ENCODE assay signal across 12 cellular contexts in the genomic region with DNA sequence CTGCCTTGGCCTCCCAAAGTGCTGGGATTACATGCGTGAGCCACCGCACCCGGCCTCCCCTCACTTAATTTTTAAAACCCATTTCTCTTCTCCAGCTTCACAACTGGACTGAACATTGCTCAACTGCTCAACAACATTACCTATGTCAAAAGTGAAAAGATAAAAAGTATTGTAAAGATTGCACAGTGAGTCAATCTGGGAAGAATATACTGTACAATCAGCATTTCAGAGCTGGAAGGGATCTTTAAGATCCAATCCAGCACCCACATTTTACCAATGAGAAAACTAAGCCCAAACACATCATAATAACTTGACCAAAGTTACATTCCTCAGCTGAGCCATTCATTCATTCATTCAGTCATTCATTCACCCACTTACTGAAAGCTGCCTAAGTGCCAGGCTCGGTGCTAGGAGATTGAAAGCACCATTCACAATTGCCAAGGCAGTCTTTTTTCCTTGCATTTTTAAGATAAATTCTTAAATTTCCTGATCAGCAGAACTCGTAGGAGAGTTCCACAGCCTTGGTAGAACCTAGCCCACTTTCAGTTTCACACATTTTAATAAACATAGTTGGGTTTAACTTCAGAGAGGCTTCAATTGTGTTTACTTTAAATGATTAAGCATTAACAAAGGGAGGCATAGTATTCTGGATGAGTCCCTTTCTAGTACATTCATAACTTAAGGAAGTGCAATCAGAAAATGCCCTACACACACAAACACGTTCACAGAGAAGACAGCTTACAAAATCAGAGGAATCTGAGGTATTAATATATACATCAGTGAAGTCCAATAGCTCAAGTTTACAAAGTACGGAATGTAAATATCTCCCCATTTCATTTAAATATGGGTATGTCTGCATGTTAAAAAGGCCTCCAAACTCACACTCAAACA. TPM values are rescaled to one million over a fixed set of nuclear protein-coding genes. Genes with fewer than 3 reads are reported as not detected.
DNase-seq lines count a peak whose midpoint lies in the region; ATAC-seq, FAIRE-seq and TF ChIP-seq lines count a peak whose summit lies in the region.
"Had no signal": no experiment of that assay in that cellular context is flagged by ENCODE, and none has a peak within 500 bp of the region (broad histone marks: within the 10 kb centered on the region; RNA-seq: fewer than 3 reads in every experiment).

No MANE protein-coding gene starts in this region.

- no peak for TF ChIP-seq EP300 in SK-N-SH (IDR thresholded peaks at IDR 0.05; ENCODE audit: borderline replicate concordance in 1 of 2, low read depth in 1 of 2, low read length in 1 of 2)

- H3K36me3 ChIP-seq in SK-N-SH (replicated peaks in 1 of 2; ENCODE audit: control insufficient read depth in 1 of 2, insufficient read depth in 2 of 2, low read length in 1 of 2) (peaks cover 12 to 15% of the 10 kb centered on the region in 2 experiments), SK-N-MC (ENCODE audit: insufficient read depth, low read length) (peaks cover 7% of the 10 kb centered on the region; the same call in 1 of the 2 replicates), endothelial cell of umbilical vein (ENCODE audit: control insufficient read depth in 2 of 2, extremely low read depth in 1 of 2, insufficient read depth in 2 of 2, low read length in 2 of 2) (no peaks in the 10 kb centered on the region), skeletal muscle satellite cell (ENCODE audit: insufficient read depth, low read length) (peaks cover 11% of the 10 kb centered on the region)

- dilution Hi-C loops in endothelial cell of umbilical vein (cut with MboI; ENCODE audit: extremely low pct_ligation_motif_present, low sequenced_read_pairs), result no loop called here

- intact Hi-C loops in endothelial cell of umbilical vein (cut with micrococcal nuclease), result loop anchor here (10.0 kb wide), 2 partner anchors 887 to 947 kb away; no protein-coding TSS in a partner anchor

- DNase-seq in SK-N-SH (no peak), SK-N-MC (ENCODE audit: low read depth, low spot score) (no peak), endothelial cell of umbilical vein (ENCODE audit: low read depth, low spot score) (peak; percentile 22), SK-N-DZ (ENCODE audit: low spot score) (no peak), CD1c-positive myeloid dendritic cell (ENCODE audit: extremely low spot score) (no peak)
- DNase-seq: heart left ventricle; MG63; NK-92 treated with Interleukin-12 subunit alpha and Interleukin-12 subunit beta, amount 100 ng/mL, for 24 hours had no signal

- no peak for FAIRE-seq in endothelial cell of umbilical vein (lab: Jason Lieb, UNC)

- H3K9ac ChIP-seq in SK-N-SH (no peak overlapping the region), SK-N-MC (ENCODE audit: insufficient read length) (peak overlapping the region; percentile 14), endothelial cell of umbilical vein (replicated peaks; ENCODE audit: extremely low read depth, insufficient read depth, low read length) (peak overlapping the region; percentile 31), skeletal muscle satellite cell (ENCODE audit: low read depth, low read length) (no peak overlapping the region)

- H3K79me2 ChIP-seq in SK-N-SH (ENCODE audit: insufficient read depth) (peaks cover 59% of the 10 kb centered on the region), endothelial cell of umbilical vein (ENCODE audit: control insufficient read depth, insufficient read depth, low read length) (peaks cover 48% of the 10 kb centered on the region)

- H3F3A ChIP-seq in SK-N-SH (replicated peaks; ENCODE audit: insufficient read depth), result peaks cover 9% of the 10 kb centered on the region

- H3K4me3 ChIP-seq in SK-N-SH (ENCODE audit: low read depth in 2 of 2, low read length in 1 of 2), result no peak overlapping the region
- H3K4me3 ChIP-seq in SK-N-MC, result 0 out of 2 replicates have a peak overlapping the region, but pooled peaks have one; percentile 19
- peak overlapping the region in 1 of 3 experiments; percentile 35 for H3K4me3 ChIP-seq in endothelial cell of umbilical vein (replicated peaks in 1 of 3; ENCODE audit: insufficient read depth in 1 of 3, low read depth in 1 of 3, low read length in 3 of 3)
- H3K4me3 ChIP-seq in skeletal muscle satellite cell (ENCODE audit: low read length), result no peak overlapping the region
- H3K4me3 ChIP-seq: MG63 had no signal

- H2AFZ ChIP-seq in SK-N-SH (ENCODE audit: low read depth) (no peak overlapping the region), endothelial cell of umbilical vein (ENCODE audit: low read depth, low read length) (no peak overlapping the region)

- H3K4me1 ChIP-seq in SK-N-SH (ENCODE audit: control insufficient read depth in 1 of 2, insufficient read depth in 2 of 2, low read depth in 1 of 2, low read length in 1 of 2), result peaks cover 12 to 22% of the 10 kb centered on the region in 2 experiments
- peaks cover 32% of the 10 kb centered on the region for H3K4me1 ChIP-seq in endothelial cell of umbilical vein (ENCODE audit: control insufficient read depth, extremely low read depth, insufficient read depth, low read length)
- peaks cover 18% of the 10 kb centered on the region for H3K4me1 ChIP-seq in skeletal muscle satellite cell (ENCODE audit: control insufficient read depth, insufficient read depth, low read length)

- TF ChIP-seq RAD21 in SK-N-SH (IDR thresholded peaks at IDR 0.05; ENCODE audit: low read length), result no peak

- TF ChIP-seq CTCF in SK-N-SH (IDR thresholded peaks at IDR 0.05), result no peak
- TF ChIP-seq CTCF in endothelial cell of umbilical vein (IDR thresholded peaks at IDR 0.05; ENCODE audit: extremely low read depth in 1 of 2, insufficient read depth in 1 of 2, low read depth in 1 of 2, low read length in 2 of 2), result no peak

- CTCF ChIA-PET in SK-N-SH (lab: Yijun Ruan, JAX), result interaction anchor here (0.7 to 11.5 kb wide), 5 partner anchors 9 to 502 kb away, joined by 3 to 172 read pairs (median 11); no protein-coding TSS in a partner anchor
- CTCF ChIA-PET in endothelial cell of umbilical vein (lab: Charles Lee), result interaction anchor here (1.0 to 11.9 kb wide), 5 partner anchors 9 to 502 kb away, joined by 3 to 171 read pairs (median 3); no protein-coding TSS in a partner anchor

- H3K27me3 ChIP-seq in SK-N-SH (ENCODE audit: insufficient read depth), result no peaks in the 10 kb centered on the region
- H3K27me3 ChIP-seq in endothelial cell of umbilical vein (ENCODE audit: control insufficient read depth in 2 of 2, insufficient read depth in 2 of 2, low read length in 2 of 2), result no peaks in the 10 kb centered on the region
- H3K27me3 ChIP-seq in skeletal muscle satellite cell (ENCODE audit: control insufficient read depth, insufficient read depth, low read length), result no peaks in the 10 kb centered on the region
- H3K27me3 ChIP-seq: heart left ventricle, MG63 had no signal

- H3K9me3 ChIP-seq in SK-N-SH (no peaks in the 10 kb centered on the region), SK-N-MC (ENCODE audit: low read depth, low read length) (no peaks in the 10 kb centered on the region), endothelial cell of umbilical vein (replicated peaks; ENCODE audit: control insufficient read depth, insufficient read depth, low read length) (no peaks in the 10 kb centered on the region), skeletal muscle satellite cell (replicated peaks; ENCODE audit: low read length) (no peaks in the 10 kb centered on the region)
- H3K9me3 ChIP-seq: heart left ventricle, MG63 had no signal

- BruUV-seq in endothelial cell of umbilical vein (replicated peaks; lab: Mats Ljungman, UMichigan), result no TSS peak

- peak overlapping the region; percentile 5; the same call in 1 of the 2 replicates for H3K4me2 ChIP-seq in SK-N-SH
- peak overlapping the region; percentile 72 for H3K4me2 ChIP-seq in endothelial cell of umbilical vein (ENCODE audit: insufficient read depth, low read length)
- peak overlapping the region; percentile 63 for H3K4me2 ChIP-seq in skeletal muscle satellite cell (ENCODE audit: low read length)

- ATAC-seq in SK-N-SH treated with all-trans-retinoic acid at 6 μM for 48 hours (no peak), GM21390 (IDR thresholded peaks at IDR 0.05; ENCODE audit: unreplicated experiment) (no peak)
- ATAC-seq: heart left ventricle had no signal

- WGBS in SK-N-SH (ENCODE audit: low lambda C conversion rate), result 87% methylated on average over 7 of the region's 7 CpGs

- no peaks in the 10 kb centered on the region for H3K9me1 ChIP-seq in endothelial cell of umbilical vein (replicated peaks; ENCODE audit: control insufficient read depth, extremely low read depth, insufficient read depth, low read length)

- POLR2A ChIA-PET in SK-N-SH (lab: Yijun Ruan, JAX) (interaction anchor here (0.7 kb wide), 1 partner anchor 1387 kb away, joined by 3 read pairs; no protein-coding TSS in a partner anchor), endothelial cell of umbilical vein (lab: Charles Lee) (no interaction called here)

- no peaks in the 10 kb centered on the region for H3K9me2 ChIP-seq in SK-N-SH

- no peaks in the 10 kb centered on the region for H4K20me1 ChIP-seq in SK-N-SH (ENCODE audit: insufficient read depth)
- H4K20me1 ChIP-seq in endothelial cell of umbilical vein (replicated peaks; ENCODE audit: control insufficient read depth, extremely low read depth, insufficient read depth, low read length), result no peaks in the 10 kb centered on the region

- no peak for TF ChIP-seq POLR2A in endothelial cell of umbilical vein (IDR thresholded peaks at IDR 0.05; ENCODE audit: low read depth, low read length)

- H3K27ac ChIP-seq in SK-N-SH (ENCODE audit: low read depth in 2 of 2, low read length in 1 of 2) (no peak overlapping the region), SK-N-MC (no peak overlapping the region), endothelial cell of umbilical vein (ENCODE audit: insufficient read depth, low read depth, low read length) (no peak overlapping the region)
- H3K27ac ChIP-seq: 22Rv1 had no signal

RNA-seq across cellular contexts. Expression of gene GALNT4, which starts 3.0 kb away (rescaled TPM):
- 1.1 and 1.4 TPM in 2 replicates for polyA plus RNA-seq in SK-N-SH (2012; rRNA removed)
- 1.6 TPM in 2 replicates for polyA plus RNA-seq in SK-N-SH (2012; cell fraction: cytosol; rRNA removed)
- 0.54 and 1.1 TPM in 2 replicates for polyA plus RNA-seq in SK-N-SH (2012; cell fraction: nucleus; rRNA removed)
- total RNA-seq in endothelial cell of umbilical vein, result 9.8 and 10.9 TPM in 2 replicates
- 1.3 and 2.0 TPM in 2 replicates for polyA plus RNA-seq in endothelial cell of umbilical vein
- 1.8 and 2.3 TPM in 2 replicates for polyA plus RNA-seq in endothelial cell of umbilical vein (2011; cell fraction: cytosol; rRNA removed)
- polyA plus RNA-seq in endothelial cell of umbilical vein (2011; cell fraction: nucleus; rRNA removed), result 2.0 and 3.5 TPM in 2 replicates
- polyA plus RNA-seq in endothelial cell of umbilical vein (2012), result 5.9 and 9.0 TPM in 2 replicates
- polyA minus RNA-seq in endothelial cell of umbilical vein, result 3.4 and 4.5 TPM in 2 replicates
- polyA minus RNA-seq in endothelial cell of umbilical vein (2011; cell fraction: cytosol; rRNA and poly(A)+ RNA removed), result not detected
- polyA minus RNA-seq in endothelial cell of umbilical vein (2011; cell fraction: nucleus; rRNA and poly(A)+ RNA removed), result 4.8 TPM in 2 replicates
- 9.8 and 10.1 TPM in 2 replicates for total RNA-seq in skeletal muscle satellite cell (2012; rRNA removed)
- polyA plus RNA-seq in SK-N-DZ (2014; cell fraction: cytosol; rRNA removed), result 0.12 and 2.4 TPM in 2 replicates
- polyA plus RNA-seq in SK-N-DZ (2014; cell fraction: nucleus; rRNA removed), result 1.7 and 2.6 TPM in 2 replicates

RNA-seq across cellular contexts. Expression of gene POC1B, which starts 4.3 kb away (rescaled TPM):
- polyA plus RNA-seq in SK-N-SH (2012; rRNA removed) (4.0 and 6.3 TPM in 2 replicates), endothelial cell of umbilical vein (6.5 and 7.1 TPM in 2 replicates)
- 6.8 and 7.2 TPM in 2 replicates for polyA plus RNA-seq in SK-N-SH (2012; cell fraction: cytosol; rRNA removed)
- 1.9 and 5.5 TPM in 2 replicates for polyA plus RNA-seq in SK-N-SH (2012; cell fraction: nucleus; rRNA removed)
- total RNA-seq in endothelial cell of umbilical vein, result 18.2 and 22.9 TPM in 2 replicates
- 9.4 and 10.4 TPM in 2 replicates for polyA plus RNA-seq in endothelial cell of umbilical vein (2011; cell fraction: cytosol; rRNA removed)
- polyA plus RNA-seq in endothelial cell of umbilical vein (2011; cell fraction: nucleus; rRNA removed), result 14.8 and 15.6 TPM in 2 replicates
- 14.4 and 16.9 TPM in 2 replicates for polyA plus RNA-seq in endothelial cell of umbilical vein (2012)
- polyA minus RNA-seq in endothelial cell of umbilical vein, result 19.0 and 22.4 TPM in 2 replicates
- 6.8 TPM for polyA minus RNA-seq in endothelial cell of umbilical vein (2011; cell fraction: cytosol; rRNA and poly(A)+ RNA removed)
- 34.2 and 44.5 TPM in 2 replicates for polyA minus RNA-seq in endothelial cell of umbilical vein (2011; cell fraction: nucleus; rRNA and poly(A)+ RNA removed)
- total RNA-seq in skeletal muscle satellite cell (2012; rRNA removed), result 8.5 and 10.4 TPM in 2 replicates
- 19.5 and 23.9 TPM in 2 replicates for polyA plus RNA-seq in SK-N-DZ (2014; cell fraction: cytosol; rRNA removed)
- 17.4 and 28.5 TPM in 2 replicates for polyA plus RNA-seq in SK-N-DZ (2014; cell fraction: nucleus; rRNA removed)

Comparison
In these comparisons a context has a peak if more than half of its experiments do, and no peak if none do; other contexts are left out.
1. H3K4me2 ChIP-seq: peak in every context shown above with its lines; median percentile 72 in endothelial cell of umbilical vein; 63 in skeletal muscle satellite cell; 5 in SK-N-SH.
2. H3K9ac ChIP-seq: peak in SK-N-MC (single experiment) and endothelial cell of umbilical vein (single experiment); none in SK-N-SH (single experiment) and skeletal muscle satellite cell (single experiment).